ENCODE assay signal across 21 cellular contexts in genomic region chr11:122517403-122518379, GRCh38.
"Had no signal": no experiment of that assay in that cellular context is flagged by ENCODE, and none has a peak within 500 bp of the region (broad histone marks: within the 10 kb centered on the region; RNA-seq: fewer than 3 reads in every experiment).

No MANE protein-coding gene starts in this region.

- H3K4me3 Mint-ChIP-seq: activated B cell treated with CpG ODN at 0.5 μM for 24 hours; activated CD4-positive, alpha-beta memory T cell treated with anti-CD3 and anti-CD28 coated beads for 36 hours; activated naive CD8-positive, alpha-beta T cell treated with anti-CD3 and anti-CD28 coated beads, Interleukin-2, amount 10 ng/mL, durations not matched to agents 7 days and 5 days; nephron progenitor cell had no signal

- H3K4me1 Mint-ChIP-seq: activated B cell treated with CpG ODN at 0.5 μM for 24 hours; activated naive CD8-positive, alpha-beta T cell treated with anti-CD3 and anti-CD28 coated beads, Interleukin-2, amount 10 ng/mL, durations not matched to agents 7 days and 5 days had no signal

- H3K4me1 ChIP-seq: ascending aorta, esophagus muscularis mucosa, heart left ventricle, left ventricle myocardium inferior, thyroid gland had no signal

- H3K36me3 ChIP-seq: ascending aorta, esophagus muscularis mucosa, heart left ventricle, left ventricle myocardium inferior, thyroid gland had no signal

- FAIRE-seq: bronchial epithelial cell, endothelial cell of umbilical vein had no signal

- DNase-seq: activated B cell treated with CpG ODN at 0.5 μM for 24 hours; activated CD4-positive, alpha-beta memory T cell treated with anti-CD3 and anti-CD28 coated beads for 36 hours; activated CD4-positive, alpha-beta T cell treated with anti-CD3 and anti-CD28 coated beads for 4 hours; activated naive CD8-positive, alpha-beta T cell treated with anti-CD3 and anti-CD28 coated beads, Interleukin-2, amount 10 ng/mL, durations not matched to agents 7 days and 5 days; cerebellar nuclear complex; effector CD4-positive, alpha-beta T cell; foreskin melanocyte; heart left ventricle; kidney glomerular epithelial cell; left ventricle myocardium inferior; mammary epithelial cell; nephron progenitor cell; occipital lobe; posterior cingulate gyrus; stimulated activated CD4-positive, alpha-beta T cell treated with anti-CD3 and anti-CD28 coated beads, Interleukin-2, amount 100 ng/mL, for 24 hours; stimulated activated naive CD4-positive, alpha-beta T cell treated with Interleukin-2 at 50 U/mL for 16 hours; thyroid gland had no signal

- ATAC-seq: heart left ventricle had no signal

- H3K9me3 Mint-ChIP-seq: activated B cell treated with CpG ODN at 0.5 μM for 24 hours; activated CD4-positive, alpha-beta memory T cell treated with anti-CD3 and anti-CD28 coated beads for 36 hours; activated naive CD8-positive, alpha-beta T cell treated with anti-CD3 and anti-CD28 coated beads, Interleukin-2, amount 10 ng/mL, durations not matched to agents 7 days and 5 days had no signal

- H3K4me3 ChIP-seq: ascending aorta, esophagus muscularis mucosa, heart left ventricle, left ventricle myocardium inferior, thyroid gland had no signal

- H3K27ac Mint-ChIP-seq: activated B cell treated with CpG ODN at 0.5 μM for 24 hours; activated CD4-positive, alpha-beta memory T cell treated with anti-CD3 and anti-CD28 coated beads for 36 hours; activated naive CD8-positive, alpha-beta T cell treated with anti-CD3 and anti-CD28 coated beads, Interleukin-2, amount 10 ng/mL, durations not matched to agents 7 days and 5 days; nephron progenitor cell had no signal

- H3K9me3 ChIP-seq: ascending aorta, esophagus muscularis mucosa, heart left ventricle, left ventricle myocardium inferior, thyroid gland had no signal

- H3K27ac ChIP-seq: ascending aorta, esophagus muscularis mucosa, heart left ventricle, left ventricle myocardium inferior, thyroid gland had no signal

- H3K27me3 ChIP-seq: ascending aorta, thyroid gland had no signal

- H3K36me3 Mint-ChIP-seq: activated CD4-positive, alpha-beta memory T cell treated with anti-CD3 and anti-CD28 coated beads for 36 hours; activated naive CD8-positive, alpha-beta T cell treated with anti-CD3 and anti-CD28 coated beads, Interleukin-2, amount 10 ng/mL, durations not matched to agents 7 days and 5 days had no signal
